Comparison of ENCODE assay signal across 1 cellular context in genomic region chr12:720231-720941, GRCh38.
TF ChIP-seq lines count a peak whose summit lies in the region.

No MANE protein-coding gene starts in this region.

TF ChIP-seq in GM23338, 12 proteins besides CTCF, POLR2A, EP300 and RAD21 (continued from another document):
- TF ChIP-seq CREB1 (CRISPR knock-in tag; IDR thresholded peaks at IDR 0.05; ENCODE audit: low read depth) (no peak), ETS1 (IDR thresholded peaks at IDR 0.05) (no peak), ZNF114 (CRISPR knock-in tag; IDR thresholded peaks at IDR 0.05) (no peak), STAT1 (IDR thresholded peaks at IDR 0.05; ENCODE audit: unreplicated experiment) (no peak), POLR2AphosphoS5 (IDR thresholded peaks at IDR 0.05; ENCODE audit: low read depth) (no peak), ZNF331 (CRISPR knock-in tag; IDR thresholded peaks at IDR 0.05; ENCODE audit: low read depth) (no peak), JUNB (IDR thresholded peaks at IDR 0.05; ENCODE audit: unreplicated experiment) (no peak), EZH2 (IDR thresholded peaks at IDR 0.05; ENCODE audit: low read depth, unreplicated experiment) (no peak), ZNF462 (CRISPR knock-in tag; IDR thresholded peaks at IDR 0.05) (no peak)
